In the genomic region with DNA sequence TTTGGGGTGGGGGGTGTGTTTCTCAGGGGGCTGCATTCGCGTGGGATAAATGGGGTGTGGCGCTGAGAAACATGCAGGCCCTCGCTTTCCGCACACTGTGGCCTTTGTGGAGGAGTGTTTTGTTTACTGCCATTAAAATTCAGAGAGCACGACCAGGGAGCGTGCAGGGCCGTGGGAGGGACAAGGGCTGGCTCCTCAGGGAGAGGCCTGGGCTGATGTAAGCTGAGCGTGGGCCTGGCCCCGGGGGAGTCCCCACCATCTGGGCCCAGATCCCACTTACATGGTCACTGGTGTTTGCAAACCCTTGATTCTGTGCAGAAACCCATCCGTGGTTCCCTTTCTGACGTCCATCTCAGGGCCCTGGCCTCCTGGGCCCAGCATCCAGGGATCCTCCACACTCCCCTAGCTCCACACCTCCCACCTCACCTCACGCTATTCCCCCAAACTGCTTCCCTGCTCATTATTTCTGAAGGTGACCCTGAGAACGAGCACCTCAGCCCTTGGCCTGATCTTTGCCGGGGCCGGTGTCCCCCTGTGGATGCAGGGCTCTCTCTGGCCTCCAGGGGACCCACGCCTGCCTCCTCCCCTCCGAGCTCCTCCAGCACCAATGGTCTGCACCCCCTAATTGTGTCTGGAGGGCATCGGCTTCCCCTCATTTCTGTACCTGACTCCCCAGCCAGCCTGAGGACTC, we compare ENCODE assay signal across 1 cellular context.
TF ChIP-seq lines count a peak whose summit lies in the region.

No MANE protein-coding gene starts in this region.

TF ChIP-seq in HCT116, 20 proteins besides CTCF, POLR2A, EP300 and RAD21 (continued from another document):
- TF ChIP-seq, protein P1, sequence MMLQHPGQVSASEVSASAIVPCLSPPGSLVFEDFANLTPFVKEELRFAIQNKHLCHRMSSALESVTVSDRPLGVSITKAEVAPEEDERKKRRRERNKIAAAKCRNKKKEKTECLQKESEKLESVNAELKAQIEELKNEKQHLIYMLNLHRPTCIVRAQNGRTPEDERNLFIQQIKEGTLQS (IDR thresholded peaks at IDR 0.05): no peak
- no peak for TF ChIP-seq CEBPB (IDR thresholded peaks at IDR 0.05; ENCODE audit: low read depth)
- TF ChIP-seq, protein P2, sequence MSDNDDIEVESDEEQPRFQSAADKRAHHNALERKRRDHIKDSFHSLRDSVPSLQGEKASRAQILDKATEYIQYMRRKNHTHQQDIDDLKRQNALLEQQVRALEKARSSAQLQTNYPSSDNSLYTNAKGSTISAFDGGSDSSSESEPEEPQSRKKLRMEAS (IDR thresholded peaks at IDR 0.05): no peak
- TF ChIP-seq TCF7L2 (IDR thresholded peaks at IDR 0.05; ENCODE audit: borderline replicate concordance, extremely low read depth, insufficient read depth, insufficient read length): no peak
- TF ChIP-seq, protein P3, sequence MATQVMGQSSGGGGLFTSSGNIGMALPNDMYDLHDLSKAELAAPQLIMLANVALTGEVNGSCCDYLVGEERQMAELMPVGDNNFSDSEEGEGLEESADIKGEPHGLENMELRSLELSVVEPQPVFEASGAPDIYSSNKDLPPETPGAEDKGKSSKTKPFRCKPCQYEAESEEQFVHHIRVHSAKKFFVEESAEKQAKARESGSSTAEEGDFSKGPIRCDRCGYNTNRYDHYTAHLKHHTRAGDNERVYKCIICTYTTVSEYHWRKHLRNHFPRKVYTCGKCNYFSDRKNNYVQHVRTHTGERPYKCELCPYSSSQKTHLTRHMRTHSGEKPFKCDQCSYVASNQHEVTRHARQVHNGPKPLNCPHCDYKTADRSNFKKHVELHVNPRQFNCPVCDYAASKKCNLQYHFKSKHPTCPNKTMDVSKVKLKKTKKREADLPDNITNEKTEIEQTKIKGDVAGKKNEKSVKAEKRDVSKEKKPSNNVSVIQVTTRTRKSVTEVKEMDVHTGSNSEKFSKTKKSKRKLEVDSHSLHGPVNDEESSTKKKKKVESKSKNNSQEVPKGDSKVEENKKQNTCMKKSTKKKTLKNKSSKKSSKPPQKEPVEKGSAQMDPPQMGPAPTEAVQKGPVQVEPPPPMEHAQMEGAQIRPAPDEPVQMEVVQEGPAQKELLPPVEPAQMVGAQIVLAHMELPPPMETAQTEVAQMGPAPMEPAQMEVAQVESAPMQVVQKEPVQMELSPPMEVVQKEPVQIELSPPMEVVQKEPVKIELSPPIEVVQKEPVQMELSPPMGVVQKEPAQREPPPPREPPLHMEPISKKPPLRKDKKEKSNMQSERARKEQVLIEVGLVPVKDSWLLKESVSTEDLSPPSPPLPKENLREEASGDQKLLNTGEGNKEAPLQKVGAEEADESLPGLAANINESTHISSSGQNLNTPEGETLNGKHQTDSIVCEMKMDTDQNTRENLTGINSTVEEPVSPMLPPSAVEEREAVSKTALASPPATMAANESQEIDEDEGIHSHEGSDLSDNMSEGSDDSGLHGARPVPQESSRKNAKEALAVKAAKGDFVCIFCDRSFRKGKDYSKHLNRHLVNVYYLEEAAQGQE (IDR thresholded peaks at IDR 0.05; ENCODE audit: low read depth): no peak
- TF ChIP-seq FOSL1 (IDR thresholded peaks at IDR 0.05; ENCODE audit: low read depth): no peak
- TF ChIP-seq YY1 (IDR thresholded peaks at IDR 0.05; ENCODE audit: extremely low read depth, insufficient replicate concordance, low read depth, low read length): no peak
- no peak for TF ChIP-seq EZH2 (IDR thresholded peaks at IDR 0.05)
